Comparison of ENCODE assay signal across 9 cellular contexts in genomic region chr12:112303004-112303403, GRCh38.
DNase-seq lines count a peak whose midpoint lies in the region; ATAC-seq and TF ChIP-seq lines count a peak whose summit lies in the region.
"Had no signal": no experiment of that assay in that cellular context is flagged by ENCODE, and none has a peak within 500 bp of the region (broad histone marks: within the 10 kb centered on the region; RNA-seq: fewer than 3 reads in every experiment).

No MANE protein-coding gene starts in this region.

- POLR2A ChIA-PET in naive thymus-derived CD4-positive, alpha-beta T cell (lab: Charles Lee): no interaction called here

- no peak overlapping the region for H3K4me3 ChIP-seq in MM.1S (ENCODE audit: low read length)
- H3K4me3 ChIP-seq in naive thymus-derived CD4-positive, alpha-beta T cell (ENCODE audit: low read length): no peak overlapping the region
- H3K4me3 ChIP-seq: skin epidermis had no signal

- DNase-seq in EL (peak; percentile 86), MM.1S (peak; percentile 24), NOMO-1 treated with dmso at 0.1 percent for 144 hours (lab: John Stamatoyannopoulos, UW; ENCODE audit: unreplicated experiment) (no peak), NCI-H1417 treated with DMSO at 0.1 percent for 48 hours (lab: John Stamatoyannopoulos, UW) (no peak), NCI-H2196 (lab: John Stamatoyannopoulos, UW; ENCODE audit: unreplicated experiment) (no peak)
- DNase-seq in activated effector memory CD4-positive, alpha-beta T cell treated with anti-CD3 and anti-CD28 coated beads, Interleukin-2, amount 50 U/mL, for 16 hours: peak; percentile 77
- DNase-seq in naive thymus-derived CD4-positive, alpha-beta T cell: peak in 1 of 9 donors; percentile 29

- H3K27me3 Mint-ChIP-seq in naive thymus-derived CD4-positive, alpha-beta T cell: no peaks in the 10 kb centered on the region

- H3K9me2 ChIP-seq in MM.1S (replicated peaks; ENCODE audit: insufficient read depth, low read length): no peaks in the 10 kb centered on the region

- no peaks in the 10 kb centered on the region for H3K79me2 ChIP-seq in MM.1S (ENCODE audit: low read length)

- H3K36me3 ChIP-seq in MM.1S (replicated peaks; ENCODE audit: insufficient read depth, low read length): no peaks in the 10 kb centered on the region
- H3K36me3 ChIP-seq in naive thymus-derived CD4-positive, alpha-beta T cell (ENCODE audit: control insufficient read depth in 2 of 3, insufficient read depth in 3 of 3, low read length in 3 of 3): peaks cover 0 to 50% (median 0%) of the 10 kb centered on the region in 3 experiments

- CTCF ChIA-PET in naive thymus-derived CD4-positive, alpha-beta T cell (lab: Charles Lee): interaction anchor here (0.6 kb wide), 1 partner anchor 8 kb away, joined by 4 read pairs; no protein-coding TSS in a partner anchor

- H3K27ac Mint-ChIP-seq in naive thymus-derived CD4-positive, alpha-beta T cell: peak overlapping the region in 2 of 9 donors; percentile 56 to 68

- no peaks in the 10 kb centered on the region for H3K27me3 ChIP-seq in MM.1S (replicated peaks; ENCODE audit: insufficient read depth, low read length)
- H3K27me3 ChIP-seq in naive thymus-derived CD4-positive, alpha-beta T cell (ENCODE audit: control insufficient read depth in 2 of 2, insufficient read depth in 2 of 2, low read length in 2 of 2): no peaks in the 10 kb centered on the region

- peaks cover 0 to 10% (median 0%) of the 10 kb centered on the region in 7 donors for H3K4me1 Mint-ChIP-seq in naive thymus-derived CD4-positive, alpha-beta T cell

- intact Hi-C loops in naive thymus-derived CD4-positive, alpha-beta T cell (cut with micrococcal nuclease): loop anchor here in 1 of 2 donors (1.0 kb wide), 1 partner anchor 79 kb away; the partner anchor contains the start of gene HECTD4

- no peak overlapping the region for H3K4me3 Mint-ChIP-seq in naive thymus-derived CD4-positive, alpha-beta T cell

- H4K20me1 ChIP-seq in MM.1S (ENCODE audit: insufficient read depth, low read length): no peaks in the 10 kb centered on the region

- H2AFZ ChIP-seq in MM.1S (ENCODE audit: low read length): no peak overlapping the region

- peak; percentile 98 for ATAC-seq in GM21717 (IDR thresholded peaks at IDR 0.05; ENCODE audit: unreplicated experiment)
- peak; percentile 76 for ATAC-seq in naive thymus-derived CD4-positive, alpha-beta T cell

- H3K4me1 ChIP-seq in MM.1S (ENCODE audit: low read length): no peaks in the 10 kb centered on the region
- no peaks in the 10 kb centered on the region for H3K4me1 ChIP-seq in naive thymus-derived CD4-positive, alpha-beta T cell (ENCODE audit: control insufficient read depth in 2 of 2, insufficient read depth in 2 of 2, low read length in 2 of 2)

- H3K9me3 ChIP-seq in MM.1S (replicated peaks; ENCODE audit: insufficient read depth, low read length): no peaks in the 10 kb centered on the region
- H3K9me3 ChIP-seq in naive thymus-derived CD4-positive, alpha-beta T cell (ENCODE audit: control insufficient read depth in 2 of 3, low read length in 3 of 3): no peaks in the 10 kb centered on the region

- H3K9me3 Mint-ChIP-seq in naive thymus-derived CD4-positive, alpha-beta T cell: no peaks in the 10 kb centered on the region

- no peak for TF ChIP-seq CTCF in MM.1S (IDR thresholded peaks at IDR 0.05; ENCODE audit: low read length)

- no peaks in the 10 kb centered on the region for H3F3A ChIP-seq in MM.1S (ENCODE audit: insufficient read depth, low read length)

- H3K4me2 ChIP-seq in MM.1S (ENCODE audit: low read depth, low read length): no peak overlapping the region

- H3K36me3 Mint-ChIP-seq in naive thymus-derived CD4-positive, alpha-beta T cell: peaks cover 14 to 44% (median 23%) of the 10 kb centered on the region in 5 donors

- H3K27ac ChIP-seq in MM.1S (ENCODE audit: low read length): no peak overlapping the region
- no peak overlapping the region for H3K27ac ChIP-seq in naive thymus-derived CD4-positive, alpha-beta T cell (ENCODE audit: low read depth, low read length)

- no peak overlapping the region for H3K9ac ChIP-seq in MM.1S (ENCODE audit: low read length)

Comparison
In these comparisons a context has a peak if more than half of its experiments do, and no peak if none do; other contexts are left out.
1. DNase-seq: peak in EL (single experiment), MM.1S (single experiment) and activated effector memory CD4-positive, alpha-beta T cell treated with anti-CD3 and anti-CD28 coated beads, Interleukin-2, amount 50 U/mL, for 16 hours (single experiment); none in NOMO-1 treated with dmso at 0.1 percent for 144 hours (single experiment), NCI-H1417 treated with DMSO at 0.1 percent for 48 hours (single experiment) and NCI-H2196 (single experiment).